8 cellular contexts compared by ENCODE assay signal in the genomic region with DNA sequence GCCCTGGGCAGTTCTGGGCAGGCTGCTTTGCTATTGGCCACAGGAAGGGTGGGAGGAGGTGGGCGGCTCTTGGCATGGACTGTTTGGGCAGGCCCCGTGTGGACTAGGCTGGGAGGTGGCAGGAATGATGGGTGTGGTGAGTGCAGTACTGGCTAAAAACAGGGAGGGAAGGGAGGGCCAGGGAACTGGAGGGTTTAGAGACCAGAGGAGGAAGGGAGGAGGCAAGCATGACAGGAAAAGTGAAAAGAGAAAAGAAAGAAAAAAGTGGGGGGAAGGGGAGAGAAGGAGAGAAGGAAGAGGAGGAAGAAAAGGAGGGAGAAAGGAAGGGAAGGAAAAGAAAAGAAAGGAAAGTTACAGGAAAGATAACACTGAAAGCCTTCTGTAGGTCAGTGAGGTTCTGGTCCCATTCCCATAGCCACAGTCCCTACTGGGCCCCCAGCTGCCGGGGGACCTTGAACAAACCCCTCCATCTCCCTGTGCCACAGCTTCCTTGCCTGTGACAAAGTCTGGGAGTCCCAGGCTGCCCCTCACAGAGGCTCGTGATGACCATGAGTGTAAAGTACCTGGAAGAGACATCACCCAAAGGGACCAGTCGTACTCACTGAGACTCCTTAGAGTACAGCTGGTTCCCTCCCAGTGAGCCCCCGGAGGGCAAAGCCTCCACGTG. TPM values are rescaled to one million over a fixed set of nuclear protein-coding genes. Genes with fewer than 3 reads are reported as not detected.
A peak's percentile ranks its signal among the peaks of the same experiment; 100 is the strongest.
DNase-seq lines count a peak whose midpoint lies in the region; ATAC-seq and TF ChIP-seq lines count a peak whose summit lies in the region.

No MANE protein-coding gene starts in this region.

- H3K27me3 ChIP-seq in right cardiac atrium (ENCODE audit: control insufficient read depth, insufficient read depth) (no peaks in the 10 kb centered on the region), stomach smooth muscle (ENCODE audit: control insufficient read depth in 1 of 2, insufficient read depth in 2 of 2, low read length in 2 of 2) (no peaks in the 10 kb centered on the region), brain microvascular endothelial cell (replicated peaks) (no peaks in the 10 kb centered on the region)

- no peak overlapping the region for H3K9ac ChIP-seq in stomach smooth muscle (ENCODE audit: low read length in 2 of 2)

- H3K27ac Mint-ChIP-seq in T-cell = no peak overlapping the region

- in situ Hi-C loops in brain microvascular endothelial cell (cut with HindIII; ENCODE audit: low pct_ligation_motif_present, low sequenced_read_pairs) = no loop called here

- H3K9me3 ChIP-seq in right cardiac atrium (ENCODE audit: control insufficient read depth, low read length) (no peaks in the 10 kb centered on the region), stomach smooth muscle (ENCODE audit: control insufficient read depth in 2 of 2, low read length in 2 of 2) (no peaks in the 10 kb centered on the region)

- no peaks in the 10 kb centered on the region for H3K4me1 ChIP-seq in right cardiac atrium (ENCODE audit: control insufficient read depth, insufficient read depth, low read length)
- H3K4me1 ChIP-seq in stomach smooth muscle (ENCODE audit: control insufficient read depth, insufficient read depth, low read length) = peaks cover 32% of the 10 kb centered on the region

- no peak for TF ChIP-seq CTCF in brain microvascular endothelial cell (IDR thresholded peaks at IDR 0.05; ENCODE audit: low read depth, low read length, missing control alignments)

- peaks cover 24 to 39% (median 27%) of the 10 kb centered on the region in 3 donors for H3K4me1 Mint-ChIP-seq in T-cell

- H3K27ac ChIP-seq in right cardiac atrium (ENCODE audit: low read length) = no peak overlapping the region
- peak overlapping the region; percentile 46 for H3K27ac ChIP-seq in stomach smooth muscle (ENCODE audit: low read length)
- no peak overlapping the region for H3K27ac ChIP-seq in brain microvascular endothelial cell

- no peaks in the 10 kb centered on the region for H3K9me3 Mint-ChIP-seq in T-cell

- no peaks in the 10 kb centered on the region for H3K36me3 Mint-ChIP-seq in T-cell

- WGBS in right cardiac atrium = 25% methylated on average over 7 of the region's 7 CpGs

- CTCF ChIA-PET in T-cell (lab: Charles Lee) = no interaction called here

- ATAC-seq in T-cell (replicated peaks in 1 of 4) (peak in 1 of 4 experiments; percentile 4), right cardiac atrium (peak; percentile 80 to 88)

- peaks cover 0 to 2% of the 10 kb centered on the region in 2 donors for H3K36me3 ChIP-seq in stomach smooth muscle (ENCODE audit: control insufficient read depth in 2 of 2, insufficient read depth in 2 of 2, low read length in 2 of 2)
- no peaks in the 10 kb centered on the region for H3K36me3 ChIP-seq in brain microvascular endothelial cell (replicated peaks)

- POLR2A ChIA-PET in T-cell (lab: Charles Lee) = no interaction called here

- DNase-seq in NCI-H510A (lab: John Stamatoyannopoulos, UW) (peak; percentile 9), NCI-H510A treated with DMSO at 0.1 percent for 48 hours (lab: John Stamatoyannopoulos, UW) (no peak), T-cell (no peak), right cardiac atrium (peak; percentile 73 to 88 (median 80)), brain microvascular endothelial cell (no peak), kidney tubule cell (ENCODE audit: low spot score) (no peak), NCI-H1436 (lab: John Stamatoyannopoulos, UW) (no peak)

- intact Hi-C loops in right cardiac atrium (cut with DNase I) = no loop called here

- H3K4me3 Mint-ChIP-seq in T-cell = peak overlapping the region; percentile 73 to 81 (median 77)

- H3K27me3 Mint-ChIP-seq in T-cell = peaks cover 43 to 52% of the 10 kb centered on the region in 2 donors

- no peak overlapping the region for H3K4me3 ChIP-seq in right cardiac atrium (ENCODE audit: low read length)
- no peak overlapping the region for H3K4me3 ChIP-seq in stomach smooth muscle (ENCODE audit: low read length in 2 of 2)
- no peak overlapping the region for H3K4me3 ChIP-seq in brain microvascular endothelial cell (ENCODE audit: low read depth, low read length)

RNA-seq across cellular contexts. Expression of gene C14orf132, which starts 1.1 kb away (rescaled TPM):
- total RNA-seq in T-cell = 1 to 10 TPM; 3.5 to 8.4 (median 5.2) TPM
- total RNA-seq in right cardiac atrium = 1 to 10 TPM; 3.7 to 5.3 (median 4.7) TPM
- 2.9 TPM for polyA plus RNA-seq in right cardiac atrium

Comparison
In these comparisons a context has a peak if more than half of its experiments do, and no peak if none do; other contexts are left out.
1. DNase-seq: peak in NCI-H510A (single experiment) and right cardiac atrium (3 of 3); none in NCI-H510A treated with DMSO at 0.1 percent for 48 hours (single experiment), T-cell (0 of 34), brain microvascular endothelial cell (single experiment), kidney tubule cell (single experiment) and NCI-H1436 (single experiment).